ENCODE assay signal across 8 cellular contexts in genomic region chr11:34105079-34105956, GRCh38.
DNase-seq lines count a peak whose midpoint lies in the region; ATAC-seq lines count a peak whose summit lies in the region.

Gene NAT10, plus strand, starts transcription at chr11:34105629. Its CDS starts 2,597 bp downstream, at chr11:34108226.

- ATAC-seq in GM19043 (IDR thresholded peaks at IDR 0.05; ENCODE audit: low read depth, unreplicated experiment) (peak; percentile 74), HG03378 (IDR thresholded peaks at IDR 0.05; ENCODE audit: unreplicated experiment) (peak; percentile 82)
- ATAC-seq in activated CD4-positive, CD25-positive, alpha-beta regulatory T cell treated with anti-CD3 and anti-CD28 coated beads, Interleukin-2, amount 50 U/mL, for 24 hours, result peak; percentile 94 to 95

- peak; percentile 98 for DNase-seq in Ammon's horn (ENCODE audit: low spot score)
- peak; percentile 97 for DNase-seq in NCI-H446 treated with DMSO at 0.1 percent for 48 hours (lab: John Stamatoyannopoulos, UW)
- peak; percentile 98 for DNase-seq in cerebellar cortex (ENCODE audit: low spot score)
- peak; percentile 99 for DNase-seq in islet precursor cell
- DNase-seq in stimulated activated CD4-positive, alpha-beta T cell treated with anti-CD3 and anti-CD28 coated beads, Interleukin-12 subunit alpha, Interleukin-12 subunit beta, amount 100 ng/mL, for 48 hours (ENCODE audit: low read depth in 2 of 3, low spot score in 1 of 3), result peak; percentile 95 to 96 (median 96)

Comparison
In these comparisons a context has a peak if more than half of its experiments do, and no peak if none do; other contexts are left out.
1. Peak in every context shown above with its lines: DNase-seq and ATAC-seq.